20 cellular contexts compared by ENCODE assay signal in the genomic region with DNA sequence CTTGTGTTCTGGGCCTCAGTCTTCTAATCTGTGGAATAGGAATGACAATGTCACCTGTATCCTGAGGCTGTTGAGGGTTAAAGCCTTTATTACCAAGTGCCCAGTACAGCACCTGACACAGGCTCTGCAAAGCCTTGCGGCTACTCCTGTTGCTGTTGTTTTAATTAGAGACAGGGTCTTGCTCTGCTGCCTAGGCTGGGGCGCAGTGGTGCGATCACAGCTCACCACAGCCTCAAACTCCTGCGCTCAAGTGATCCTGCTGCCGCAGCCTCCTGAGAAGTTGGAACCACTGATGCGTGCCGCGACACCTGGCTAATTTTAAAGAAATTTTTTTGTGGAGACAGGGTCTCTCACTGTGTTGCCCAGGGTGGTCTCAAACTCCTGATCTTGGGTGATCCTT. TPM values are rescaled to one million over a fixed set of nuclear protein-coding genes. Genes with fewer than 3 reads are reported as not detected.
DNase-seq lines count a peak whose midpoint lies in the region; ATAC-seq, FAIRE-seq and TF ChIP-seq lines count a peak whose summit lies in the region.
"Had no signal": no experiment of that assay in that cellular context is flagged by ENCODE, and none has a peak within 500 bp of the region (broad histone marks: within the 10 kb centered on the region; RNA-seq: fewer than 3 reads in every experiment).

No MANE protein-coding gene starts in this region.

- no peak for FAIRE-seq in HepG2 (lab: Jason Lieb, UNC)
- no peak for FAIRE-seq in K562 (lab: Jason Lieb, UNC)
- FAIRE-seq: A204.1, G401.6 had no signal

- peaks cover 35% of the 10 kb centered on the region for H3K79me1 ChIP-seq in mesendoderm (ENCODE audit: low read length)

- H3K4me3 ChIP-seq in HepG2 (replicated peaks in 1 of 3; ENCODE audit: insufficient read depth in 1 of 3, low read depth in 2 of 3, low read length in 3 of 3) (no peak overlapping the region), right lobe of liver (no peak overlapping the region), K562 (no peak overlapping the region), lower lobe of right lung (no peak overlapping the region), mesendoderm (ENCODE audit: low read length) (no peak overlapping the region)
- H3K4me3 ChIP-seq: MG63, PC-9 had no signal

- H3K56ac ChIP-seq in mesendoderm (ENCODE audit: low read length), result no peak overlapping the region

- H3K27me3 Mint-ChIP-seq in endothelial cell (ENCODE audit: unreplicated experiment), result peaks cover 5% of the 10 kb centered on the region
- peaks cover 14% of the 10 kb centered on the region for H3K27me3 Mint-ChIP-seq in activated CD4-positive, alpha-beta T cell treated with anti-CD3 and anti-CD28 coated beads, Interleukin-2, amount 10 ng/mL, durations not matched to agents 7 days and 5 days

- no peak for TF ChIP-seq RAD21 in HepG2 (CRISPR knock-in tag; IDR thresholded peaks at IDR 0.05)
- TF ChIP-seq RAD21 in K562 (CRISPR knock-in tag; conservative IDR thresholded peaks at IDR 0.05 in 1 of 2, IDR thresholded peaks at IDR 0.05 in 1 of 2), result no peak

- H3K27me3 ChIP-seq in HepG2 (ENCODE audit: control insufficient read depth in 1 of 2, insufficient read depth in 2 of 2, low read length in 2 of 2) (no peaks in the 10 kb centered on the region), right lobe of liver (no peaks in the 10 kb centered on the region), K562 (ENCODE audit: control insufficient read depth in 2 of 2, insufficient read depth in 2 of 2, low read length in 2 of 2) (no peaks in the 10 kb centered on the region), lower lobe of right lung (ENCODE audit: low read depth) (no peaks in the 10 kb centered on the region), mesendoderm (ENCODE audit: insufficient read depth, low read length, poor library complexity) (no peaks in the 10 kb centered on the region)
- H3K27me3 ChIP-seq: MG63 had no signal

- H4K5ac ChIP-seq in mesendoderm (ENCODE audit: low read length), result no peak overlapping the region

- peaks cover 90% of the 10 kb centered on the region for H3K79me2 ChIP-seq in HepG2 (ENCODE audit: insufficient read depth, low read length)
- peaks cover 96% of the 10 kb centered on the region for H3K79me2 ChIP-seq in K562 (ENCODE audit: control insufficient read depth, insufficient read depth, low read length)
- peaks cover 81% of the 10 kb centered on the region for H3K79me2 ChIP-seq in mesendoderm (ENCODE audit: control insufficient read depth, insufficient read depth, low read length)

- H3K18ac ChIP-seq in mesendoderm (ENCODE audit: low read length), result no peak overlapping the region

- no peak overlapping the region for H2AFZ ChIP-seq in HepG2 (ENCODE audit: low read length)
- H2AFZ ChIP-seq in K562 (ENCODE audit: low read depth, low read length), result no peak overlapping the region
- H2AFZ ChIP-seq: PC-9 had no signal

- peaks cover 4% of the 10 kb centered on the region for H3K4me1 Mint-ChIP-seq in endothelial cell (ENCODE audit: unreplicated experiment)
- peaks cover 26% of the 10 kb centered on the region for H3K4me1 Mint-ChIP-seq in activated CD4-positive, alpha-beta T cell treated with anti-CD3 and anti-CD28 coated beads, Interleukin-2, amount 10 ng/mL, durations not matched to agents 7 days and 5 days

- H3K9me3 Mint-ChIP-seq in endothelial cell (ENCODE audit: unreplicated experiment), result no peaks in the 10 kb centered on the region
- no peaks in the 10 kb centered on the region for H3K9me3 Mint-ChIP-seq in activated CD4-positive, alpha-beta T cell treated with anti-CD3 and anti-CD28 coated beads, Interleukin-2, amount 10 ng/mL, durations not matched to agents 7 days and 5 days
- H3K9me3 Mint-ChIP-seq: H9 had no signal

- peaks cover 20 to 22% of the 10 kb centered on the region in 2 experiments for H3K36me3 ChIP-seq in HepG2 (replicated peaks in 1 of 2; ENCODE audit: control insufficient read depth in 1 of 2, insufficient read depth in 2 of 2, low read length in 2 of 2)
- no peaks in the 10 kb centered on the region for H3K36me3 ChIP-seq in right lobe of liver
- H3K36me3 ChIP-seq in K562 (ENCODE audit: control insufficient read depth, insufficient read depth, low read length), result peaks cover 80% of the 10 kb centered on the region
- peaks cover 3% of the 10 kb centered on the region for H3K36me3 ChIP-seq in lower lobe of right lung
- H3K36me3 ChIP-seq in mesendoderm (ENCODE audit: control insufficient read depth, insufficient read depth, low read length), result no peaks in the 10 kb centered on the region

- POLR2A ChIA-PET in HepG2 (lab: Yijun Ruan, JAX), result no interaction called here
- POLR2A ChIA-PET in K562 (lab: Yijun Ruan, JAX), result interaction anchor here (1.0 kb wide), 1 partner anchor 56 kb away, joined by 4 read pairs; no protein-coding TSS in a partner anchor
- POLR2A ChIA-PET in activated CD4-positive, alpha-beta T cell treated with anti-CD3 and anti-CD28 coated beads, Interleukin-2, amount 10 ng/mL, durations not matched to agents 7 days and 5 days (lab: Charles Lee), result no interaction called here

- CTCF ChIA-PET in HepG2 (lab: Yijun Ruan, JAX; ENCODE audit: low intra/inter-chr PET ratio, low total read pairs) (no interaction called here), K562 (lab: Yijun Ruan, JAX; ENCODE audit: low intra/inter-chr PET ratio) (no interaction called here)
- CTCF ChIA-PET in activated CD4-positive, alpha-beta T cell treated with anti-CD3 and anti-CD28 coated beads, Interleukin-2, amount 10 ng/mL, durations not matched to agents 7 days and 5 days (lab: Charles Lee), result interaction anchor here (1.2 to 6.8 kb wide), 2 partner anchors 116 to 198 kb away, joined by 3 to 55 read pairs; no protein-coding TSS in a partner anchor

- H3K4me1 ChIP-seq in HepG2 (ENCODE audit: insufficient read depth, low read length) (peaks cover 56% of the 10 kb centered on the region), right lobe of liver (peaks cover 0 to 45% (median 26%) of the 10 kb centered on the region in 4 donors), K562 (replicated peaks in 1 of 2; ENCODE audit: control insufficient read depth in 2 of 2, insufficient read depth in 2 of 2, low read length in 2 of 2) (peaks cover 68 to 84% of the 10 kb centered on the region in 2 experiments), lower lobe of right lung (peaks cover 72% of the 10 kb centered on the region), mesendoderm (ENCODE audit: control insufficient read depth, low read depth, low read length) (peaks cover 14% of the 10 kb centered on the region)

- no peak overlapping the region for H2BK120ac ChIP-seq in mesendoderm (ENCODE audit: low read depth, low read length)

- H2BK5ac ChIP-seq in mesendoderm (ENCODE audit: low read length), result no peak overlapping the region

- no peak overlapping the region for H3K4me3 Mint-ChIP-seq in endothelial cell (ENCODE audit: unreplicated experiment)
- H3K4me3 Mint-ChIP-seq in activated CD4-positive, alpha-beta T cell treated with anti-CD3 and anti-CD28 coated beads, Interleukin-2, amount 10 ng/mL, durations not matched to agents 7 days and 5 days, result no peak overlapping the region

- no peak overlapping the region for H3K9ac ChIP-seq in HepG2 (ENCODE audit: insufficient read depth, low read depth, low read length)
- H3K9ac ChIP-seq in K562 (ENCODE audit: insufficient read depth in 1 of 2, low read depth in 2 of 2, low read length in 2 of 2), result peak overlapping the region in 1 of 2 experiments; percentile 36; a peak in 2 of 4 replicates
- no peak overlapping the region for H3K9ac ChIP-seq in mesendoderm (ENCODE audit: low read length)

- no peak overlapping the region for H2BK15ac ChIP-seq in mesendoderm (replicated peaks; ENCODE audit: low read depth)

- TF ChIP-seq EP300 in HepG2 (IDR thresholded peaks at IDR 0.05; ENCODE audit: low read depth in 2 of 2, low read length in 2 of 2), result no peak
- no peak for TF ChIP-seq EP300 in HepG2 (CRISPR knock-in tag; IDR thresholded peaks at IDR 0.05; ENCODE audit: borderline replicate concordance)
- no peak for TF ChIP-seq EP300 in K562 (IDR thresholded peaks at IDR 0.05; ENCODE audit: low read length)

- no peak overlapping the region for H4K8ac ChIP-seq in mesendoderm (ENCODE audit: low read depth, low read length)

- H3K9me3 ChIP-seq in HepG2 (ENCODE audit: low read length), result no peaks in the 10 kb centered on the region
- H3K9me3 ChIP-seq in right lobe of liver, result no peaks in the 10 kb centered on the region
- no peaks in the 10 kb centered on the region for H3K9me3 ChIP-seq in K562 (replicated peaks; ENCODE audit: control insufficient read depth, insufficient read depth, low read depth, low read length)
- no peaks in the 10 kb centered on the region for H3K9me3 ChIP-seq in lower lobe of right lung
- H3K9me3 ChIP-seq: MG63 had no signal

- DNase-seq in HepG2 (ENCODE audit: low spot score) (no peak), right lobe of liver (no peak), K562 (ENCODE audit: extremely low read depth in 1 of 4, low spot score in 3 of 4) (no peak), lower lobe of right lung (no peak), endothelial cell (ENCODE audit: low spot score) (no peak), NCI-H2227 treated with DMSO at 0.1 percent for 48 hours (lab: John Stamatoyannopoulos, UW) (no peak), mesendoderm (no peak)
- DNase-seq in activated CD4-positive, alpha-beta T cell treated with anti-CD3 and anti-CD28 coated beads, Interleukin-2, amount 10 ng/mL, durations not matched to agents 7 days and 5 days, result no peak
- DNase-seq: C1 segment of cervical spinal cord, DMS 273 treated with DMSO at 0.1 percent for 48 hours, H9, MG63, NCI-H1092, NCI-H1436 treated with DMSO at 0.1 percent for 48 hours, NCI-H2029, NCI-H446 treated with DMSO at 0.1 percent for 48 hours, NCI-H69, PC-9 had no signal

- no peak overlapping the region for H3K27ac ChIP-seq in HepG2 (ENCODE audit: extremely low read length, insufficient read depth, low read length)
- H3K27ac ChIP-seq in right lobe of liver, result no peak overlapping the region
- peak overlapping the region; percentile 21; the same call in 1 of the 3 replicates for H3K27ac ChIP-seq in K562 (ENCODE audit: extremely low read depth, low read depth, low read length)
- H3K27ac ChIP-seq in lower lobe of right lung, result peak overlapping the region; percentile 11
- no peak overlapping the region for H3K27ac ChIP-seq in mesendoderm (ENCODE audit: low read depth, low read length)
- H3K27ac ChIP-seq: PC-9 had no signal

- no peak overlapping the region for H3K4ac ChIP-seq in mesendoderm (ENCODE audit: low read depth, low read length)

- 98% methylated on average over 8 of the region's 8 CpGs for WGBS in HepG2 (ENCODE audit: low lambda C conversion rate)
- 95% methylated on average over 7 of the region's 8 CpGs for WGBS in right lobe of liver (ENCODE audit: insufficient coverage, low coverage, low lambda C conversion rate, missing lambda C conversion rate)
- 89% methylated on average over 6 of the region's 8 CpGs for WGBS in K562 (ENCODE audit: insufficient coverage, low coverage, missing lambda C conversion rate)
- no CpG with 5 or more reads among the region's 8 CpGs for WGBS in mesendoderm (ENCODE audit: extremely low coverage, insufficient coverage, low lambda C conversion rate)

- no peak for TF ChIP-seq CTCF in HepG2 (CRISPR knock-in tag; IDR thresholded peaks at IDR 0.05)
- no peak for TF ChIP-seq CTCF in right lobe of liver (IDR thresholded peaks at IDR 0.05)
- no peak for TF ChIP-seq CTCF in K562 (IDR thresholded peaks at IDR 0.05 in 2 of 3, conservative IDR thresholded peaks at IDR 0.05 in 1 of 3; ENCODE audit: insufficient read depth in 2 of 3, low read depth in 1 of 3, low read length in 3 of 3)
- TF ChIP-seq CTCF in lower lobe of right lung (IDR thresholded peaks at IDR 0.05), result no peak
- TF ChIP-seq CTCF in endothelial cell (IDR thresholded peaks at IDR 0.05; ENCODE audit: unreplicated experiment), result no peak

- intact Hi-C loops in HepG2 (cut with micrococcal nuclease; ENCODE audit: unreplicated experiment), result loop anchor here (10.0 kb wide), 2 partner anchors 94 to 224 kb away; no protein-coding TSS in a partner anchor
- intact Hi-C loops in right lobe of liver (cut with DNase I), result loop anchor here in 1 of 2 donors (10.0 kb wide), 1 partner anchor 54 kb away; no protein-coding TSS in a partner anchor
- intact Hi-C loops in K562 (cut with micrococcal nuclease), result loop anchor here (10.0 kb wide), 1 partner anchor 314 kb away; no protein-coding TSS in a partner anchor
- intact Hi-C loops in lower lobe of right lung (cut with DNase I), result no loop called here

- H3K36me3 Mint-ChIP-seq in endothelial cell (ENCODE audit: low read depth, unreplicated experiment), result no peaks in the 10 kb centered on the region
- H3K36me3 Mint-ChIP-seq in activated CD4-positive, alpha-beta T cell treated with anti-CD3 and anti-CD28 coated beads, Interleukin-2, amount 10 ng/mL, durations not matched to agents 7 days and 5 days (ENCODE audit: low read depth), result no peaks in the 10 kb centered on the region

- BruUV-seq in HepG2 (replicated peaks; lab: Mats Ljungman, UMichigan), result no TSS peak
- BruUV-seq in K562 (replicated peaks; lab: Mats Ljungman, UMichigan), result no TSS peak

- H3K27ac Mint-ChIP-seq in endothelial cell (ENCODE audit: unreplicated experiment), result no peak overlapping the region
- no peak overlapping the region for H3K27ac Mint-ChIP-seq in activated CD4-positive, alpha-beta T cell treated with anti-CD3 and anti-CD28 coated beads, Interleukin-2, amount 10 ng/mL, durations not matched to agents 7 days and 5 days

- peaks cover 47% of the 10 kb centered on the region for H3K9me1 ChIP-seq in K562 (ENCODE audit: control insufficient read depth, insufficient read depth, low read length)

- H2AK5ac ChIP-seq in mesendoderm (ENCODE audit: low read length), result no peak overlapping the region

- in situ Hi-C loops in HepG2 (cut with HindIII; ENCODE audit: extremely low pct_ligation_motif_present, low pct_unique_long_range_greater_than_20kb) (no loop called here), K562 (cut with MboI) (no loop called here)

- ATAC-seq in HepG2 (no peak), right lobe of liver (no peak), K562 (no peak), lower lobe of right lung (no peak)

- no peak for TF ChIP-seq POLR2A in HepG2 (IDR thresholded peaks at IDR 0.05; ENCODE audit: insufficient read depth in 1 of 2, low read depth in 2 of 2, low read length in 2 of 2)
- TF ChIP-seq POLR2A in right lobe of liver (IDR thresholded peaks at IDR 0.05), result no peak
- TF ChIP-seq POLR2A in K562 (conservative IDR thresholded peaks at IDR 0.05), result no peak

- H3K23ac ChIP-seq in mesendoderm (ENCODE audit: low read length), result no peak overlapping the region

- H4K20me1 ChIP-seq in HepG2 (ENCODE audit: insufficient read depth, low read length) (peaks cover 89% of the 10 kb centered on the region), K562 (replicated peaks; ENCODE audit: control insufficient read depth, insufficient read depth, low read length) (peaks cover 89% of the 10 kb centered on the region)

- no peak overlapping the region for H3K4me2 ChIP-seq in HepG2 (ENCODE audit: low read depth, low read length)
- no peak overlapping the region for H3K4me2 ChIP-seq in K562 (ENCODE audit: insufficient read depth, low read length)
- no peak overlapping the region for H3K4me2 ChIP-seq in mesendoderm (ENCODE audit: low read length)
- H3K4me2 ChIP-seq: PC-9 had no signal

RNA-seq across cellular contexts. Expression of a gene that starts 5.4 kb away (rescaled TPM):
- 16.1 and 19.5 TPM in 2 replicates for total RNA-seq in HepG2 (2016; rRNA removed; fragmentation: Illumina TruSeq; extraction: Trizol)
- total RNA-seq in HepG2 (2016; cell fraction: cytosol; rRNA removed; fragmentation: Illumina TruSeq; extraction: Trizol; ENCODE audit: low read depth), result 13.0 and 16.7 TPM in 2 replicates
- 15.4 and 17.4 TPM in 2 replicates for total RNA-seq in HepG2 (2016; cell fraction: insoluble cytoplasmic fraction; rRNA removed; fragmentation: Illumina TruSeq; extraction: Trizol)
- 18.2 and 21.4 TPM in 2 replicates for total RNA-seq in HepG2 (2016; cell fraction: membrane; rRNA removed; fragmentation: Illumina TruSeq; extraction: Trizol)
- total RNA-seq in HepG2 (2016; cell fraction: nucleus; rRNA removed; fragmentation: Illumina TruSeq; extraction: Trizol), result 31.6 and 33.0 TPM in 2 replicates
- 31.2 and 37.7 TPM in 2 replicates for polyA plus RNA-seq in HepG2 (2011; rRNA removed)
- 20.9 and 26.7 TPM in 2 replicates for polyA plus RNA-seq in HepG2 (2011; cell fraction: cytosol; rRNA removed)
- polyA plus RNA-seq in HepG2 (2011; cell fraction: nucleus; rRNA removed), result 132 and 135 TPM in 2 replicates
- 43.5 and 43.7 TPM in 2 replicates for polyA plus RNA-seq in HepG2 (2012)
- polyA plus RNA-seq in HepG2 (2016; cell fraction: cytosol; fragmentation: Illumina TruSeq; extraction: Trizol; ENCODE audit: low read depth), result 1.4 and 1.7 TPM in 2 replicates
- polyA plus RNA-seq in HepG2 (2016; cell fraction: insoluble cytoplasmic fraction; fragmentation: Illumina TruSeq; extraction: Trizol; ENCODE audit: low read depth), result 22.8 and 30.2 TPM in 2 replicates
- polyA plus RNA-seq in HepG2 (2016; cell fraction: membrane; fragmentation: Illumina TruSeq; extraction: Trizol; ENCODE audit: low read depth), result 4.4 and 5.4 TPM in 2 replicates
- polyA plus RNA-seq in HepG2 (2016; cell fraction: nucleus; fragmentation: Illumina TruSeq; extraction: Trizol; ENCODE audit: insufficient read depth, low read depth), result 70.9 and 78.3 TPM in 2 replicates
- 24.8 and 50.4 TPM in 2 replicates for polyA minus RNA-seq in HepG2 (2011; rRNA and poly(A)+ RNA removed; ENCODE audit: low replicate concordance)
- polyA minus RNA-seq in HepG2 (2011; cell fraction: cytosol; rRNA and poly(A)+ RNA removed), result 36.3 and 45.8 TPM in 2 replicates
- 83.8 and 96.8 TPM in 2 replicates for polyA minus RNA-seq in HepG2 (2011; cell fraction: nucleus; rRNA and poly(A)+ RNA removed)
- 10 to 100 TPM; 30.0 to 48.0 (median 38.8) TPM for total RNA-seq in right lobe of liver
- 692 and 1,066 TPM in 2 replicates for total RNA-seq in K562 (2011; cell fraction: chromatin; rRNA removed; ENCODE audit: low replicate concordance)
- 409 and 435 TPM in 2 replicates for total RNA-seq in K562 (2011; cell fraction: nucleolus; rRNA removed)
- 438 and 467 TPM in 2 replicates for total RNA-seq in K562 (2011; cell fraction: nucleoplasm; rRNA removed)
- total RNA-seq in K562 (2014; rRNA removed), result 89.1 and 104 TPM in 2 replicates
- 40.9 and 41.8 TPM in 2 replicates for total RNA-seq in K562 (2014; rRNA removed; fragmentation: Illumina TruSeq; extraction: Trizol)
- total RNA-seq in K562 (2015; rRNA removed; fragmentation: Illumina TruSeq; extraction: Trizol), result 57.9 and 60.6 TPM in 2 replicates
- 208 and 244 TPM in 2 replicates for total RNA-seq in K562 (2021)
- 54.2 and 64.0 TPM in 2 replicates for polyA plus RNA-seq in K562 (2011; rRNA removed)
- polyA plus RNA-seq in K562 (2011; cell fraction: cytosol; rRNA removed), result 54.1 and 55.3 TPM in 2 replicates
- polyA plus RNA-seq in K562 (2011; cell fraction: nucleus; rRNA removed), result 210 and 277 TPM in 2 replicates
- polyA plus RNA-seq in K562 (2012), result 113 and 125 TPM in 2 replicates
- polyA plus RNA-seq in K562 (2014; fragmentation: Illumina TruSeq; extraction: Trizol), result 116 and 138 TPM in 2 replicates
- 10 to 100 TPM; 12.2 to 15.8 TPM for polyA plus RNA-seq in K562 (2014; fragmentation: Nextera tagmentation; extraction: Ambion mirVana)
- 101 and 116 TPM in 2 replicates for polyA plus RNA-seq in K562 (2014; rRNA removed)
- 61.1 and 68.8 TPM in 2 replicates for polyA minus RNA-seq in K562 (2011; rRNA and poly(A)+ RNA removed)
- polyA minus RNA-seq in K562 (2011; cell fraction: cytosol; rRNA and poly(A)+ RNA removed), result 106 and 121 TPM in 2 replicates
- polyA minus RNA-seq in K562 (2011; cell fraction: nucleus; rRNA and poly(A)+ RNA removed), result 117 and 133 TPM in 2 replicates
- 85.2 TPM for total RNA-seq in lower lobe of right lung
- total RNA-seq in endothelial cell (ENCODE audit: unreplicated experiment), result 23.9 TPM
- 10 to 100 TPM; 25.7 to 27.3 TPM for total RNA-seq in activated CD4-positive, alpha-beta T cell treated with anti-CD3 and anti-CD28 coated beads, Interleukin-2, amount 10 ng/mL, durations not matched to agents 7 days and 5 days
- polyA plus RNA-seq in mesendoderm (2013, experiment 1 of 2), result 16.7 TPM
- polyA plus RNA-seq in mesendoderm (2013, experiment 2 of 2), result 17.3 TPM

Comparison
In these comparisons a context has a peak if more than half of its experiments do, and no peak if none do; other contexts are left out.
1. H3K27ac ChIP-seq: peak in K562 (single experiment) and lower lobe of right lung (single experiment); none in HepG2 (single experiment), right lobe of liver (0 of 3) and mesendoderm (single experiment).